In genomic region chr16:75593825-75594820, GRCh38 we compare ENCODE assay signal across 8 cellular contexts. TPM values are rescaled to one million over a fixed set of nuclear protein-coding genes. Genes with fewer than 3 reads are reported as not detected.
DNase-seq lines count a peak whose midpoint lies in the region; ATAC-seq, FAIRE-seq and TF ChIP-seq lines count a peak whose summit lies in the region.

No MANE protein-coding gene starts in this region.

- H4K20me1 ChIP-seq in GM23338 (replicated peaks; ENCODE audit: insufficient read depth), result no peaks in the 10 kb centered on the region
- H4K20me1 ChIP-seq in PC-3 (ENCODE audit: low read length), result no peaks in the 10 kb centered on the region

- peak overlapping the region; percentile 96 for H3K27ac Mint-ChIP-seq in GM23338

- peaks cover 11% of the 10 kb centered on the region for H3K27me3 Mint-ChIP-seq in GM23338 (ENCODE audit: insufficient read depth, low read depth, poor library complexity)

- H3F3A ChIP-seq in GM23338 (replicated peaks; ENCODE audit: low read depth) (no peaks in the 10 kb centered on the region), PC-3 (ENCODE audit: low read length, unreplicated experiment) (no peaks in the 10 kb centered on the region)

- H3K79me2 ChIP-seq in GM23338 (replicated peaks; ENCODE audit: insufficient read depth) (no peaks in the 10 kb centered on the region), PC-3 (ENCODE audit: low read length) (no peaks in the 10 kb centered on the region)

- H3K27ac ChIP-seq in GM23338 (ENCODE audit: low read depth) (peak overlapping the region; percentile 84), PC-3 (ENCODE audit: low read length) (peak overlapping the region; percentile 85)

- H3K4me2 ChIP-seq in GM23338 (peak overlapping the region; percentile 58), PC-3 (ENCODE audit: low read length) (peak overlapping the region; percentile 75)

- intact Hi-C loops in PC-3 (cut with micrococcal nuclease), result no loop called here

- POLR2A ChIA-PET in PC-3 (lab: Charles Lee; ENCODE audit: unreplicated experiment), result no interaction called here

- no peak for FAIRE-seq in HTR-8/SVneo (lab: Jason Lieb, UNC)

- CTCF ChIA-PET in PC-3 (lab: Charles Lee), result no interaction called here

- peaks cover 29% of the 10 kb centered on the region for H3K36me3 Mint-ChIP-seq in GM23338 (ENCODE audit: low read depth)

- in situ Hi-C loops in ACHN (cut with HindIII; ENCODE audit: low pct_ligation_motif_present, low pct_unique_long_range_greater_than_20kb, low sequenced_read_pairs), result no loop called here

- H3K9me2 ChIP-seq in GM23338 (ENCODE audit: insufficient read depth), result no peaks in the 10 kb centered on the region
- no peaks in the 10 kb centered on the region for H3K9me2 ChIP-seq in PC-3 (replicated peaks; ENCODE audit: low read length)

- BruUV-seq in PC-3 (replicated peaks; lab: Mats Ljungman, UMichigan), result no TSS peak

- H3K9me3 ChIP-seq in PC-3 (ENCODE audit: low read length), result no peaks in the 10 kb centered on the region

- peak; percentile 24 for DNase-seq in ACHN
- peak; percentile 86 for DNase-seq in GM23338 (ENCODE audit: low spot score)
- peak; percentile 84 for DNase-seq in PC-3
- DNase-seq in epithelial cell of esophagus (ENCODE audit: low read depth), result peak; percentile 78
- DNase-seq in HTR-8/SVneo (ENCODE audit: insufficient read length, low spot score), result no peak

- H3K4me3 Mint-ChIP-seq in GM23338, result peak overlapping the region; percentile 47

- H3K4me1 ChIP-seq in GM23338 (ENCODE audit: insufficient read depth) (peaks cover 33% of the 10 kb centered on the region), PC-3 (ENCODE audit: insufficient read depth, low read length) (peaks cover 16% of the 10 kb centered on the region)

- H2AFZ ChIP-seq in GM23338 (no peak overlapping the region), PC-3 (ENCODE audit: low read length) (peak overlapping the region; percentile 73)

- no peak for TF ChIP-seq POLR2A in GM18505 (IDR thresholded peaks at IDR 0.05; ENCODE audit: borderline replicate concordance, extremely low read depth, insufficient read depth, insufficient read length)

- H3K9ac ChIP-seq in PC-3 (ENCODE audit: low read length), result peak overlapping the region; percentile 50

- H3K4me1 Mint-ChIP-seq in GM23338, result peaks cover 46% of the 10 kb centered on the region

- peaks cover 7% of the 10 kb centered on the region; the same call in 2 of the 3 replicates for H3K9me3 Mint-ChIP-seq in GM23338

- no peaks in the 10 kb centered on the region for H3K36me3 ChIP-seq in GM23338 (ENCODE audit: insufficient read depth)
- peaks cover 7% of the 10 kb centered on the region; the same call in 1 of the 2 replicates for H3K36me3 ChIP-seq in PC-3 (ENCODE audit: low read depth, low read length)

- ATAC-seq in GM23338 (peak; percentile 94), PC-3 (peak; percentile 98), GM19455 (IDR thresholded peaks at IDR 0.05; ENCODE audit: unreplicated experiment) (no peak), GM21528 (IDR thresholded peaks at IDR 0.05; ENCODE audit: low FRiP score, unreplicated experiment) (no peak), GM18505 (IDR thresholded peaks at IDR 0.05; ENCODE audit: unreplicated experiment) (no peak)

- H3K27me3 ChIP-seq in GM23338 (ENCODE audit: insufficient read depth) (no peaks in the 10 kb centered on the region), PC-3 (ENCODE audit: low read length) (no peaks in the 10 kb centered on the region)

- H3K4me3 ChIP-seq in GM23338 (peak overlapping the region; percentile 22; the same call in 1 of the 2 replicates), PC-3 (ENCODE audit: low read length) (peak overlapping the region; percentile 30; the same call in 1 of the 2 replicates), epithelial cell of esophagus (ENCODE audit: low read length) (no peak overlapping the region)

- TF ChIP-seq CTCF in GM23338 (conservative IDR thresholded peaks at IDR 0.05; ENCODE audit: low read depth in 2 of 2), result no peak
- TF ChIP-seq CTCF in PC-3 (conservative IDR thresholded peaks at IDR 0.05; ENCODE audit: low read depth, low read length), result no peak
- TF ChIP-seq CTCF in epithelial cell of esophagus (IDR thresholded peaks at IDR 0.05; ENCODE audit: insufficient read depth, low read depth, low read length, missing control alignments), result no peak

TF ChIP-seq in GM23338, 12 proteins besides CTCF, POLR2A, EP300 and RAD21:
- TF ChIP-seq STAT1 (IDR thresholded peaks at IDR 0.05; ENCODE audit: unreplicated experiment), result no peak
- TF ChIP-seq ZNF114 (CRISPR knock-in tag; IDR thresholded peaks at IDR 0.05), result no peak
- TF ChIP-seq POLR2AphosphoS5 (IDR thresholded peaks at IDR 0.05; ENCODE audit: low read depth), result peak; percentile 28; the same call in 1 of the 2 replicates
- TF ChIP-seq ZNF462 (CRISPR knock-in tag; IDR thresholded peaks at IDR 0.05), result no peak
- 0 out of 2 replicates have a peak, but pooled peaks have one; percentile 6 for TF ChIP-seq CREB1 (CRISPR knock-in tag; IDR thresholded peaks at IDR 0.05; ENCODE audit: low read depth)
- TF ChIP-seq NANOG (IDR thresholded peaks at IDR 0.05; ENCODE audit: borderline replicate concordance), result peak; percentile 40; the same call in 1 of the 2 replicates

RNA-seq across cellular contexts. Expression of gene GABARAPL2, which starts 27.9 kb away (rescaled TPM):
- 47.8 and 71.7 TPM in 2 replicates for total RNA-seq in GM23338 (2014; rRNA removed; shearing (Covaris generic))
- 121 and 130 TPM in 2 replicates for polyA plus RNA-seq in GM23338 (2016; fragmentation: Nextera tagmentation; extraction: Ambion mirVana)
- total RNA-seq in PC-3 (2014; rRNA removed), result 24.7 and 31.2 TPM in 2 replicates

RNA-seq across cellular contexts. Expression of gene ADAT1, which starts 29.0 kb away (rescaled TPM):
- 49.4 and 53.6 TPM in 2 replicates for total RNA-seq in GM23338 (2014; rRNA removed; shearing (Covaris generic))
- polyA plus RNA-seq in GM23338 (2016; fragmentation: Nextera tagmentation; extraction: Ambion mirVana), result 17.4 and 18.5 TPM in 2 replicates
- 42.8 and 60.1 TPM in 2 replicates for total RNA-seq in PC-3 (2014; rRNA removed)

RNA-seq across cellular contexts. Expression of gene TMEM231, which starts 38.1 kb away (rescaled TPM):
- total RNA-seq in GM23338 (2014; rRNA removed; shearing (Covaris generic)), result 9.3 and 19.9 TPM in 2 replicates
- polyA plus RNA-seq in GM23338 (2016; fragmentation: Nextera tagmentation; extraction: Ambion mirVana), result 4.9 and 5.3 TPM in 2 replicates
- 9.6 and 20.2 TPM in 2 replicates for total RNA-seq in PC-3 (2014; rRNA removed)

RNA-seq across cellular contexts. Expression of gene KARS1, which starts 53.3 kb away (rescaled TPM):
- total RNA-seq in GM23338 (2014; rRNA removed; shearing (Covaris generic)), result 216 and 220 TPM in 2 replicates
- polyA plus RNA-seq in GM23338 (2016; fragmentation: Nextera tagmentation; extraction: Ambion mirVana), result 229 and 243 TPM in 2 replicates
- total RNA-seq in PC-3 (2014; rRNA removed), result 137 and 148 TPM in 2 replicates

RNA-seq across cellular contexts. Expression of gene TERF2IP, which starts 53.5 kb away (rescaled TPM):
- 12.0 and 14.9 TPM in 2 replicates for total RNA-seq in GM23338 (2014; rRNA removed; shearing (Covaris generic))
- polyA plus RNA-seq in GM23338 (2016; fragmentation: Nextera tagmentation; extraction: Ambion mirVana), result 18.0 and 19.5 TPM in 2 replicates
- 25.7 and 27.2 TPM in 2 replicates for total RNA-seq in PC-3 (2014; rRNA removed)

Comparison
In these comparisons a context has a peak if more than half of its experiments do, and no peak if none do; other contexts are left out.
1. ATAC-seq: peak in GM23338 (single experiment) and PC-3 (single experiment); none in GM19455 (single experiment), GM21528 (single experiment) and GM18505 (single experiment).